10 cellular contexts compared by ENCODE assay signal in the genomic region with DNA sequence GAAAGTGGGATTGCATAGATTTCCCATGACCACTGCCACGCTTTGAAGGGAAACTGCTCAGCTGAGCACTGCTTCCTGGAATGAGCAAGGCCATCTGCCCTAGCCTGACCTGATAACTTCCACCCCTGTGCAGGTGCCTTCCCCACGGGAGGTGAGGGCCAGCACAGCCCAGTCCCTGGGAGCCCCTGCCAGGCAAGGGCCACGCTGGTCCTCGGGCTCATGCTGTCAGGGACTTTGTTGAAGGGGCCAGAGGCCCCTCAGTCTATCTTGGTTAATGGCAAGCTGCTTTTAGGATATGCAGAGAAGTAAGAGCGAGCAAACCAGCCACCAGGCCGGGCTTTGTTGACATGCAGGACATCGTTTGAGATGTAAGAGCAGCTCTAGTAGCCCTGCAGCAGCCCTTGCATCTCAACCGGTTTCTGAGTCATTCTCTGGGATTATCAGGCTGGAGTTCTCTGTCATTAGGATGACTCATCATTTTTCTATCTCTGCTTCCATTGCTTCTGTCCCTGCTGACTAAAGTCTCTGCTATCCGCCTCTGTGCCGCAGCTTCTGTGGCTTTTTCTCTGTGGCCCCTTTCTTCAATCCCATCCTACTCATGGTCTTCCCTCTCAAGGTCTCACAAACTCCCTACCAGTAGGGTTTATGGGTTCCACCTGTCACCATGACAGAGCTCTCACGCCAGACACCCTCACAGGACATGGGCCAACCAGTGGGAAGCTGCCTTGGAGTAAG. TPM values are rescaled to one million over a fixed set of nuclear protein-coding genes. Genes with fewer than 3 reads are reported as not detected.
DNase-seq lines count a peak whose midpoint lies in the region; ATAC-seq and TF ChIP-seq lines count a peak whose summit lies in the region.
"Had no signal": no experiment of that assay in that cellular context is flagged by ENCODE, and none has a peak within 500 bp of the region (broad histone marks: within the 10 kb centered on the region; RNA-seq: fewer than 3 reads in every experiment).

No MANE protein-coding gene starts in this region.

- DNase-seq in EL (peak; percentile 93), OCI-M1 (lab: John Stamatoyannopoulos, UW) (peak; percentile 80), endodermal cell (peak; percentile 71), non-pigmented ciliary epithelial cell (ENCODE audit: low read depth) (peak; percentile 85), pons (ENCODE audit: low spot score) (no peak), NCI-H748 treated with DMSO at 0.1 percent for 48 hours (lab: John Stamatoyannopoulos, UW) (no peak)
- DNase-seq in activated naive CD4-positive, alpha-beta T cell treated with anti-CD3 and anti-CD28 coated beads, Interleukin-2, amount 10 ng/mL, durations not matched to agents 7 days and 5 days: no peak
- DNase-seq: activated T-cell treated with anti-CD3 and anti-CD28 coated beads, Interleukin-2, amount 50 U/mL, for 72 hours; NCI-H2029 had no signal

- no peaks in the 10 kb centered on the region for H3K27me3 Mint-ChIP-seq in endodermal cell (ENCODE audit: insufficient read depth)
- no peaks in the 10 kb centered on the region for H3K27me3 Mint-ChIP-seq in activated naive CD4-positive, alpha-beta T cell treated with anti-CD3 and anti-CD28 coated beads, Interleukin-2, amount 10 ng/mL, durations not matched to agents 7 days and 5 days

- 76% methylated on average over 11 of the region's 11 CpGs for WGBS in endodermal cell (ENCODE audit: insufficient coverage in 1 of 2, insufficient read length in 1 of 2), 2 experiments

- H3K27me3 ChIP-seq in endodermal cell (ENCODE audit: control insufficient read depth, insufficient read depth, low read length, poor library complexity, severe bottlenecking): no peaks in the 10 kb centered on the region

- peak overlapping the region; percentile 5 for H3K27ac ChIP-seq in endodermal cell (ENCODE audit: low read depth, low read length)

- H3K36me3 Mint-ChIP-seq in endodermal cell (ENCODE audit: low read depth): peaks cover 5% of the 10 kb centered on the region
- H3K36me3 Mint-ChIP-seq in activated naive CD4-positive, alpha-beta T cell treated with anti-CD3 and anti-CD28 coated beads, Interleukin-2, amount 10 ng/mL, durations not matched to agents 7 days and 5 days: peaks cover 1% of the 10 kb centered on the region

- peak overlapping the region; percentile 46 for H3K27ac Mint-ChIP-seq in endodermal cell
- H3K27ac Mint-ChIP-seq in activated naive CD4-positive, alpha-beta T cell treated with anti-CD3 and anti-CD28 coated beads, Interleukin-2, amount 10 ng/mL, durations not matched to agents 7 days and 5 days: no peak overlapping the region
- H3K27ac Mint-ChIP-seq: activated T-cell treated with anti-CD3 and anti-CD28 coated beads, Interleukin-2, amount 50 U/mL, for 72 hours had no signal

- no peak for TF ChIP-seq CTCF in endodermal cell (conservative IDR thresholded peaks at IDR 0.05)

- peaks cover 7% of the 10 kb centered on the region for H3K9me3 ChIP-seq in endodermal cell (ENCODE audit: control insufficient read depth, low read length)

- no peak overlapping the region for H3K4me3 Mint-ChIP-seq in endodermal cell
- H3K4me3 Mint-ChIP-seq in activated naive CD4-positive, alpha-beta T cell treated with anti-CD3 and anti-CD28 coated beads, Interleukin-2, amount 10 ng/mL, durations not matched to agents 7 days and 5 days: no peak overlapping the region
- H3K4me3 Mint-ChIP-seq: activated T-cell treated with anti-CD3 and anti-CD28 coated beads, Interleukin-2, amount 50 U/mL, for 72 hours had no signal

- CTCF ChIA-PET in activated naive CD4-positive, alpha-beta T cell treated with anti-CD3 and anti-CD28 coated beads, Interleukin-2, amount 10 ng/mL, durations not matched to agents 7 days and 5 days (lab: Charles Lee): interaction anchor here (0.9 kb wide), 1 partner anchor 29 kb away, joined by 3 read pairs; no protein-coding TSS in a partner anchor

- H3K4me1 ChIP-seq in endodermal cell (ENCODE audit: control insufficient read depth, insufficient read depth, low read length): no peaks in the 10 kb centered on the region

- peaks cover 20% of the 10 kb centered on the region for H3K4me1 Mint-ChIP-seq in endodermal cell
- peaks cover 3% of the 10 kb centered on the region for H3K4me1 Mint-ChIP-seq in activated naive CD4-positive, alpha-beta T cell treated with anti-CD3 and anti-CD28 coated beads, Interleukin-2, amount 10 ng/mL, durations not matched to agents 7 days and 5 days

- H3K9ac ChIP-seq in endodermal cell (ENCODE audit: extremely low read depth, low read length, poor library complexity, severe bottlenecking): no peak overlapping the region

- no peaks in the 10 kb centered on the region for H3K36me3 ChIP-seq in endodermal cell (ENCODE audit: control insufficient read depth, insufficient read depth, low read length)

- ATAC-seq in HG03571 (IDR thresholded peaks at IDR 0.05; ENCODE audit: unreplicated experiment): no peak
- ATAC-seq: activated T-cell treated with anti-CD3 and anti-CD28 coated beads, Interleukin-2, amount 50 U/mL, for 72 hours had no signal

- peaks cover 11% of the 10 kb centered on the region for H3K9me3 Mint-ChIP-seq in endodermal cell
- H3K9me3 Mint-ChIP-seq in activated naive CD4-positive, alpha-beta T cell treated with anti-CD3 and anti-CD28 coated beads, Interleukin-2, amount 10 ng/mL, durations not matched to agents 7 days and 5 days: no peaks in the 10 kb centered on the region

- no peak overlapping the region for H3K4me3 ChIP-seq in endodermal cell (ENCODE audit: low read length)

RNA-seq across cellular contexts. Expression of a gene that starts 30.6 kb away (rescaled TPM):
- total RNA-seq in endodermal cell: 10 to 100 TPM in 1 of 2 donors, 1 to 10 TPM in 1; 8.3 to 19.4 TPM
- 19.4 TPM for polyA plus RNA-seq in endodermal cell (2013, experiment 1 of 2)
- 17.3 TPM for polyA plus RNA-seq in endodermal cell (2013, experiment 2 of 2)

Comparison
In these comparisons a context has a peak if more than half of its experiments do, and no peak if none do; other contexts are left out.
1. DNase-seq: peak in EL (single experiment), OCI-M1 (single experiment), endodermal cell (single experiment) and non-pigmented ciliary epithelial cell (single experiment); none in pons (single experiment), NCI-H748 treated with DMSO at 0.1 percent for 48 hours (single experiment) and activated naive CD4-positive, alpha-beta T cell treated with anti-CD3 and anti-CD28 coated beads, Interleukin-2, amount 10 ng/mL, durations not matched to agents 7 days and 5 days (single experiment).